27 cellular contexts compared by ENCODE assay signal in the genomic region with DNA sequence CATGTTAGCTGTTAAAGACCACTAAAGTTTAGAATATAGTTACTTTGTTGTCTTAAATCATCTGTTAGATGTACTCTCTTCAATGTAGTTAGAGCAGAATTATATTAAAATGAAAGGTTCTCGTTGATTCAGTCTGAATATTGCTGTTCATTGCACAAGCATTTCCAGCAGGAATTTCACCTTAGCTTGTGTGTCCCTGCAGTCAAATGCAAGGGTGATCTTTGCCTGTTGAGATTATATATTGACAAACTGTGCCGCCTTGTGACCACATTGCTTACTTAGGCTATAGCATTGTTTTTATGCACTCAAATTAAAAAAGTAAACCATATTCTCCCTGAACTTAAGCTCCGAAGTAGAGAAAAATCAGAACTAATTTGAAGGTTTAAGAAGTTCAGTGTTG. TPM values are rescaled to one million over a fixed set of nuclear protein-coding genes. Genes with fewer than 3 reads are reported as not detected.
A peak's percentile ranks its signal among the peaks of the same experiment; 100 is the strongest.
DNase-seq lines count a peak whose midpoint lies in the region; ATAC-seq, FAIRE-seq and TF ChIP-seq lines count a peak whose summit lies in the region.
"Had no signal": no experiment of that assay in that cellular context is flagged by ENCODE, and none has a peak within 500 bp of the region (broad histone marks: within the 10 kb centered on the region; RNA-seq: fewer than 3 reads in every experiment).

No MANE protein-coding gene starts in this region.

- H3K4me3 ChIP-seq in kidney (ENCODE audit: low read length in 2 of 2) = no peak overlapping the region
- no peak overlapping the region for H3K4me3 ChIP-seq in CD8-positive, alpha-beta memory T cell (ENCODE audit: low read length)
- H3K4me3 ChIP-seq: tibial artery had no signal

- no peaks in the 10 kb centered on the region for H3K9me3 ChIP-seq in T-helper 17 cell (ENCODE audit: control insufficient read depth, low read length, poor library complexity, severe bottlenecking)
- H3K9me3 ChIP-seq in kidney (ENCODE audit: control insufficient read depth in 1 of 2, low read length in 2 of 2) = no peaks in the 10 kb centered on the region
- H3K9me3 ChIP-seq in CD8-positive, alpha-beta memory T cell (ENCODE audit: low read length) = no peaks in the 10 kb centered on the region
- H3K9me3 ChIP-seq: tibial artery had no signal

- H3K27me3 Mint-ChIP-seq in activated CD4-positive, alpha-beta T cell treated with anti-CD3 and anti-CD28 coated beads, Interleukin-2, amount 10 ng/mL, durations not matched to agents 24 days and 14 days = no peaks in the 10 kb centered on the region
- H3K27me3 Mint-ChIP-seq in T-helper 17 cell (no peaks in the 10 kb centered on the region), progenitor cell of endocrine pancreas (no peaks in the 10 kb centered on the region)
- H3K27me3 Mint-ChIP-seq in CD8-positive, alpha-beta memory T cell = no peaks in the 10 kb centered on the region

- no peak overlapping the region for H3K27ac ChIP-seq in kidney (ENCODE audit: low read depth in 2 of 2, low read length in 2 of 2)
- H3K27ac ChIP-seq in CD8-positive, alpha-beta memory T cell (ENCODE audit: low read depth, low read length) = no peak overlapping the region
- H3K27ac ChIP-seq: 22Rv1, foreskin keratinocyte, parathyroid adenoma, tibial artery had no signal

- H3K9ac ChIP-seq in kidney (ENCODE audit: low read length in 2 of 2) = no peak overlapping the region
- H3K9ac ChIP-seq: parathyroid adenoma had no signal

- peaks cover 2 to 5% of the 10 kb centered on the region in 2 donors for H3K4me1 ChIP-seq in kidney (ENCODE audit: control insufficient read depth in 1 of 2, insufficient read depth in 1 of 2, low read depth in 1 of 2, low read length in 2 of 2)
- H3K4me1 ChIP-seq in CD8-positive, alpha-beta memory T cell (ENCODE audit: insufficient read depth, low read length) = peaks cover 6% of the 10 kb centered on the region
- H3K4me1 ChIP-seq: parathyroid adenoma had no signal

- no peaks in the 10 kb centered on the region for H3K27me3 ChIP-seq in CD8-positive, alpha-beta memory T cell (ENCODE audit: insufficient read depth, low read length, poor library complexity, severe bottlenecking)
- H3K27me3 ChIP-seq: foreskin keratinocyte, tibial artery had no signal

- peaks cover 0 to 7% of the 10 kb centered on the region in 2 donors for H3K36me3 ChIP-seq in kidney (ENCODE audit: control insufficient read depth in 1 of 2, insufficient read depth in 2 of 2, low read length in 2 of 2)
- H3K36me3 ChIP-seq in CD8-positive, alpha-beta memory T cell (ENCODE audit: insufficient read depth, low read length) = no peaks in the 10 kb centered on the region

- H3K36me3 Mint-ChIP-seq in activated CD4-positive, alpha-beta T cell treated with anti-CD3 and anti-CD28 coated beads, Interleukin-2, amount 10 ng/mL, durations not matched to agents 24 days and 14 days (ENCODE audit: low read depth) = peaks cover 29% of the 10 kb centered on the region
- peaks cover 3% of the 10 kb centered on the region for H3K36me3 Mint-ChIP-seq in T-helper 17 cell (ENCODE audit: low read depth)
- H3K36me3 Mint-ChIP-seq in progenitor cell of endocrine pancreas (ENCODE audit: insufficient read depth) = peaks cover 8% of the 10 kb centered on the region
- peaks cover 0 to 56% (median 0%) of the 10 kb centered on the region in 3 donors for H3K36me3 Mint-ChIP-seq in CD8-positive, alpha-beta memory T cell
- H3K36me3 Mint-ChIP-seq: natural killer cell had no signal

- H3K4me1 Mint-ChIP-seq in activated CD4-positive, alpha-beta T cell treated with anti-CD3 and anti-CD28 coated beads, Interleukin-2, amount 10 ng/mL, durations not matched to agents 24 days and 14 days = peaks cover 21% of the 10 kb centered on the region
- H3K4me1 Mint-ChIP-seq in T-helper 17 cell (peaks cover 12% of the 10 kb centered on the region), progenitor cell of endocrine pancreas (ENCODE audit: low read depth) (peaks cover 8% of the 10 kb centered on the region)
- peaks cover 27 to 47% (median 27%) of the 10 kb centered on the region in 3 donors for H3K4me1 Mint-ChIP-seq in CD8-positive, alpha-beta memory T cell

- CTCF ChIA-PET in CD8-positive, alpha-beta memory T cell (lab: Charles Lee) = interaction anchor here (1.0 to 1.4 kb wide), 2 partner anchors 33 to 110 kb away, joined by 3 read pairs; no protein-coding TSS in a partner anchor

- POLR2A ChIA-PET in CD8-positive, alpha-beta memory T cell (lab: Charles Lee) = no interaction called here

- intact Hi-C loops in activated CD4-positive, alpha-beta T cell treated with anti-CD3 and anti-CD28 coated beads, Interleukin-2, amount 10 ng/mL, durations not matched to agents 24 days and 14 days (cut with micrococcal nuclease) = no loop called here
- intact Hi-C loops in kidney (cut with DNase I) = no loop called here

- FAIRE-seq in kidney (lab: Jason Lieb, UNC) = no peak
- FAIRE-seq: GM19239, H1 had no signal

- DNase-seq in activated CD4-positive, alpha-beta T cell treated with anti-CD3 and anti-CD28 coated beads, Interleukin-2, amount 10 ng/mL, durations not matched to agents 24 days and 14 days = no peak
- DNase-seq in activated CD4-positive, alpha-beta T cell treated with anti-CD3 and anti-CD28 coated beads, Interleukin-2, amount 50 U/mL, for 4 hours = no peak
- DNase-seq in T-helper 17 cell = no peak
- DNase-seq in kidney = no peak
- DNase-seq in progenitor cell of endocrine pancreas (ENCODE audit: low spot score, unreplicated experiment) = no peak
- no peak for DNase-seq in CD8-positive, alpha-beta memory T cell
- DNase-seq: activated CD4-positive, alpha-beta T cell treated with anti-CD3 and anti-CD28 coated beads for 48 hours; AML-193; CD8-positive, alpha-beta T cell; effector CD4-positive, alpha-beta T cell; foreskin keratinocyte; left ventricle myocardium superior; midbrain; natural killer cell; NCI-H187 treated with DMSO at 0.1 percent for 48 hours; RPMI8226; stimulated activated naive CD8-positive, alpha-beta T cell treated with anti-CD3 and anti-CD28 coated beads, Interleukin-15, Interleukin-2, amounts not matched to agents 100 U/mL and 50 U/mL, for 24 hours; tibial artery had no signal

- peak overlapping the region; percentile 45 for H3K27ac Mint-ChIP-seq in activated CD4-positive, alpha-beta T cell treated with anti-CD3 and anti-CD28 coated beads, Interleukin-2, amount 10 ng/mL, durations not matched to agents 24 days and 14 days
- H3K27ac Mint-ChIP-seq in T-helper 17 cell = peak overlapping the region; percentile 32
- peak overlapping the region; percentile 81 for H3K27ac Mint-ChIP-seq in progenitor cell of endocrine pancreas
- peak overlapping the region in 2 of 8 donors; percentile 12 to 51 for H3K27ac Mint-ChIP-seq in CD8-positive, alpha-beta memory T cell
- H3K27ac Mint-ChIP-seq: natural killer cell; T-helper 1 cell treated with Interleukin-12 subunit alpha and Interleukin-12 subunit beta and Interleukin-4 antibody, amounts not matched to agents 30 μg/mL and 1 μg/mL, for 36 hours had no signal

- H3K4me3 Mint-ChIP-seq in activated CD4-positive, alpha-beta T cell treated with anti-CD3 and anti-CD28 coated beads, Interleukin-2, amount 10 ng/mL, durations not matched to agents 24 days and 14 days = no peak overlapping the region
- no peak overlapping the region for H3K4me3 Mint-ChIP-seq in T-helper 17 cell
- H3K4me3 Mint-ChIP-seq in progenitor cell of endocrine pancreas (ENCODE audit: low read depth) = no peak overlapping the region
- no peak overlapping the region for H3K4me3 Mint-ChIP-seq in CD8-positive, alpha-beta memory T cell
- H3K4me3 Mint-ChIP-seq: CD8-positive, alpha-beta T cell; natural killer cell; T-helper 1 cell treated with Interleukin-12 subunit alpha and Interleukin-12 subunit beta and Interleukin-4 antibody, amounts not matched to agents 30 μg/mL and 1 μg/mL, for 36 hours had no signal

- TF ChIP-seq CTCF in kidney (IDR thresholded peaks at IDR 0.05; ENCODE audit: borderline replicate concordance, extremely low read depth, insufficient read depth) (peak; percentile 11), progenitor cell of endocrine pancreas (IDR thresholded peaks at IDR 0.05; ENCODE audit: unreplicated experiment) (no peak)

- ATAC-seq in T-helper 17 cell (no peak), GM21360 (IDR thresholded peaks at IDR 0.05; ENCODE audit: unreplicated experiment) (no peak), HG02588 (IDR thresholded peaks at IDR 0.05; ENCODE audit: unreplicated experiment) (no peak)
- ATAC-seq: CD8-positive, alpha-beta T cell; esophagus mucosa; foreskin keratinocyte; left ventricle myocardium superior; natural killer cell; sciatic nerve; stimulated activated naive CD8-positive, alpha-beta T cell treated with anti-CD3 and anti-CD28 coated beads, Interleukin-15, Interleukin-2, amounts not matched to agents 100 U/mL and 50 U/mL, for 24 hours had no signal

- no peaks in the 10 kb centered on the region for H3K9me3 Mint-ChIP-seq in activated CD4-positive, alpha-beta T cell treated with anti-CD3 and anti-CD28 coated beads, Interleukin-2, amount 10 ng/mL, durations not matched to agents 24 days and 14 days
- no peaks in the 10 kb centered on the region for H3K9me3 Mint-ChIP-seq in progenitor cell of endocrine pancreas (ENCODE audit: low read depth)
- no peaks in the 10 kb centered on the region for H3K9me3 Mint-ChIP-seq in CD8-positive, alpha-beta memory T cell
- H3K9me3 Mint-ChIP-seq: CD8-positive, alpha-beta T cell; natural killer cell; T-helper 1 cell treated with Interleukin-12 subunit alpha and Interleukin-12 subunit beta and Interleukin-4 antibody, amounts not matched to agents 30 μg/mL and 1 μg/mL, for 36 hours had no signal

RNA-seq across cellular contexts. Expression of a gene that starts 39.5 kb away (rescaled TPM):
- 219 and 222 TPM in 2 replicates for total RNA-seq in activated CD4-positive, alpha-beta T cell treated with anti-CD3 and anti-CD28 coated beads, Interleukin-2, amount 10 ng/mL, durations not matched to agents 24 days and 14 days
- 100 to 1,000 TPM; 109 to 116 TPM for total RNA-seq in T-helper 17 cell
- 221 TPM for total RNA-seq in kidney
- polyA plus RNA-seq in kidney (ENCODE audit: insufficient read depth, low read depth, low replicate concordance) = 37.2 TPM
- total RNA-seq in progenitor cell of endocrine pancreas = 167 and 175 TPM in 2 replicates
- total RNA-seq in CD8-positive, alpha-beta memory T cell = 100 to 1,000 TPM; 199 TPM
- polyA plus RNA-seq in CD8-positive, alpha-beta memory T cell = 4.8 TPM
